8 cellular contexts compared by ENCODE assay signal in the genomic region with DNA sequence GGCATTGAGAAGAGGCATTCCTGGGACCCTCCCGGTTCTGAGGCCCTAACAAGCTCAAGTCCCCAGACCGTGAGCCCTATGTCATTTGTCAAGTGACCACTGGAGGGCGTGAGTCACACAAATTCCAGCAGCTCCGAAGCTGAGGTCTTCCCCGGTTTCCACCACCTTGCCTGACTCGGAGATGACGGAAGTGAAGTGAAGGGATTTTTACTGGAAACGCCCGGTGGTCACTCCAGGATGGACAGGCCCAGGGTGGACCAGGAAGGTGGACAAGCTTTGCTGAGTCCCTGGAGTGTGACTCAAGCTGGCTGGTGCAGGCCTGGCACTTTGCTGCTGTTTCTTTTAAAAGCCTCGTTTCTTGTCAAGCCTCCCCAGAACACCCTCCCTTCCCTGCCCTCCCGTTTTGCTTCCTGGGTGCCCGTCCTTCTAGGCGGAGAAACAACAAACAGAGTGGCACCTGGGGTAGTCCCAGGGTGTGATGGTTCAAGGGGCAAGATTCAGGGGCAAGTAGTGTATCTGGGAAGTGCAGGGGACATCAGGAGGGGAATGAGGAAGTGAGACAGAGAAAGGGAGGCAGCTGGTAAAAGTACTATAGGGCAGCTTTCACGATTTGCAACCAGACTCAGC. TPM values are rescaled to one million over a fixed set of nuclear protein-coding genes. Genes with fewer than 3 reads are reported as not detected.
DNase-seq lines count a peak whose midpoint lies in the region; ATAC-seq and TF ChIP-seq lines count a peak whose summit lies in the region.

No MANE protein-coding gene starts in this region.

- H3K36me3 ChIP-seq in suprapubic skin = no peaks in the 10 kb centered on the region

- no peaks in the 10 kb centered on the region for H3K27me3 ChIP-seq in suprapubic skin

- peaks cover 4% of the 10 kb centered on the region for H3K36me3 Mint-ChIP-seq in Calu3 (ENCODE audit: insufficient read depth, unreplicated experiment)

- intact Hi-C loops in Calu3 (cut with micrococcal nuclease; ENCODE audit: unreplicated experiment) = loop anchor here (1.0 to 10.0 kb wide), 2 partner anchors 75 to 449 kb away; no protein-coding TSS in a partner anchor

- no peaks in the 10 kb centered on the region for H3K9me3 Mint-ChIP-seq in Calu3 (ENCODE audit: low read depth, unreplicated experiment)

- TF ChIP-seq EP300 in suprapubic skin (IDR thresholded peaks at IDR 0.05) = no peak

- TF ChIP-seq CTCF in Calu3 (IDR thresholded peaks at IDR 0.05; ENCODE audit: unreplicated experiment) = peak; percentile 73
- peak in 1 of 3 donors; percentile 60 for TF ChIP-seq CTCF in omental fat pad (IDR thresholded peaks at IDR 0.05)
- TF ChIP-seq CTCF in suprapubic skin (IDR thresholded peaks at IDR 0.05) = peak; percentile 74 to 85

- peaks cover 37% of the 10 kb centered on the region for H3K27me3 Mint-ChIP-seq in Calu3 (ENCODE audit: unreplicated experiment)

- CTCF ChIA-PET in Calu3 (lab: Charles Lee) = interaction anchor here (0.5 to 2.4 kb wide), 17 partner anchors 11 to 530 kb away, joined by 3 to 65 read pairs (median 5); a partner anchor contains a TSS

- peak overlapping the region; percentile 55 for H3K4me3 Mint-ChIP-seq in Calu3 (ENCODE audit: low read depth, unreplicated experiment)

- BruUV-seq in Calu3 (replicated peaks; lab: Mats Ljungman, UMichigan) = no TSS peak

- no peaks in the 10 kb centered on the region for H3K9me3 ChIP-seq in suprapubic skin

- 1% methylated on average over 14 of the region's 14 CpGs for WGBS in suprapubic skin

- peak; percentile 85 for DNase-seq in Calu3
- peak; percentile 83 for DNase-seq in M059J (ENCODE audit: low read depth)
- DNase-seq in SHP77 treated with DMSO at 0.1 percent for 48 hours (lab: John Stamatoyannopoulos, UW) = peak; percentile 42
- peak; percentile 23 to 65 (median 42) for DNase-seq in activated naive CD4-positive, alpha-beta T cell (lab: John Stamatoyannopoulos, UW)
- DNase-seq in globus pallidus (ENCODE audit: low spot score) = peak; percentile 84
- DNase-seq in omental fat pad (ENCODE audit: low spot score) = peak; percentile 56
- DNase-seq in suprapubic skin (ENCODE audit: low spot score in 2 of 2) = peak; percentile 88

- ATAC-seq in GM21717 (IDR thresholded peaks at IDR 0.05; ENCODE audit: unreplicated experiment) = peak; percentile 32
- peak; percentile 93 for ATAC-seq in omental fat pad (ENCODE audit: low FRiP score)

- no peak overlapping the region for H3K27ac ChIP-seq in suprapubic skin

- peaks cover 7% of the 10 kb centered on the region for H3K4me1 ChIP-seq in suprapubic skin

- peaks cover 17% of the 10 kb centered on the region for H3K4me1 Mint-ChIP-seq in Calu3 (ENCODE audit: low read depth, unreplicated experiment)

- peak overlapping the region; percentile 37 for H3K4me3 ChIP-seq in suprapubic skin

- H3K27ac Mint-ChIP-seq in Calu3 (ENCODE audit: unreplicated experiment) = peak overlapping the region; percentile 65

- no peak for TF ChIP-seq POLR2A in suprapubic skin (IDR thresholded peaks at IDR 0.05)

RNA-seq across cellular contexts. Expression of a gene that starts 5.3 kb away (rescaled TPM):
- total RNA-seq in Calu3 (2022) (not detected in 2 replicates), omental fat pad (under 1 TPM in 2 of 4 donors, not detected in 2; 0.12 to 0.19 TPM), suprapubic skin (under 1 TPM in 3 of 4 donors, not detected in 1; 0.18 to 0.97 (median 0.38) TPM)
- not detected in 2 replicates for total RNA-seq in M059J (2014; rRNA removed; shearing (Covaris generic))
